ENCODE assay signal across 30 cellular contexts in the genomic region with DNA sequence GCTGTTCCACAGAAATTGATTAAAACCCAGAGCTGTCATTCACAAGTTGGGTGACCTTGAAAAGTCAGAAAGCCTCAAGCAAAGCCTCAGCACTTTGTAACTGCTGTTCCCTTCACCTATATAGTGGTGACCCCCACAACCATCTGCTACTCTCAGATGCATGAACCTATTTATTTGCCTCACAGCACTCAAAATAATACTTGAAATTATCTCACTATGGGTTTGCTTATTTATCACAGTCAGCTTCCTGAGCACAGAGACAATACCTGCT.
A peak's percentile ranks its signal among the peaks of the same experiment; 100 is the strongest.
DNase-seq lines count a peak whose midpoint lies in the region; ATAC-seq and TF ChIP-seq lines count a peak whose summit lies in the region.
"Had no signal": no experiment of that assay in that cellular context is flagged by ENCODE, and none has a peak within 500 bp of the region (broad histone marks: within the 10 kb centered on the region; RNA-seq: fewer than 3 reads in every experiment).

No MANE protein-coding gene starts in this region.

- H2AFZ ChIP-seq in mammary epithelial cell (ENCODE audit: low read depth, low read length): peak overlapping the region; percentile 7
- no peak overlapping the region for H2AFZ ChIP-seq in hepatocyte

- no peak overlapping the region for H3K4me3 Mint-ChIP-seq in MCF 10A (ENCODE audit: unreplicated experiment)
- H3K4me3 Mint-ChIP-seq in activated T-helper 2 cell treated with anti-CD3 and anti-CD28 coated beads, Interferon-gamma antibody, Interleukin-2, Interleukin-4, amounts not matched to agents 10 μg/mL and 5 μg/mL and 100 μg/mL, durations not matched to agents 14 hours and 24 hours and 36 hours (ENCODE audit: low read depth): no peak overlapping the region
- H3K4me3 Mint-ChIP-seq: activated CD4-positive, alpha-beta memory T cell treated with anti-CD3 and anti-CD28 coated beads for 36 hours; activated naive CD4-positive, alpha-beta T cell treated with anti-CD3 and anti-CD28 coated beads, Interleukin-2, amount 10 ng/mL, durations not matched to agents 7 days and 5 days; activated T-helper 1 cell treated with anti-CD3 and anti-CD28 coated beads, Interleukin-12 subunit alpha, Interleukin-12 subunit beta, Interleukin-2, Interleukin-4 antibody, amounts not matched to agents 30 ng/mL and 10 ng/mL and 1 ng/mL, durations not matched to agents 14 hours and 24 hours and 36 hours had no signal

- BruUV-seq in mammary epithelial cell (replicated peaks; lab: Mats Ljungman, UMichigan) (no TSS peak), MCF 10A (replicated peaks; lab: Mats Ljungman, UMichigan) (no TSS peak)

- peaks cover 6% of the 10 kb centered on the region for H3K4me1 Mint-ChIP-seq in MCF 10A (ENCODE audit: insufficient read depth, unreplicated experiment)
- H3K4me1 Mint-ChIP-seq in activated T-helper 2 cell treated with anti-CD3 and anti-CD28 coated beads, Interferon-gamma antibody, Interleukin-2, Interleukin-4, amounts not matched to agents 10 μg/mL and 5 μg/mL and 100 μg/mL, durations not matched to agents 14 hours and 24 hours and 36 hours (ENCODE audit: low read depth): peaks cover 17% of the 10 kb centered on the region
- H3K4me1 Mint-ChIP-seq: activated naive CD4-positive, alpha-beta T cell treated with anti-CD3 and anti-CD28 coated beads, Interleukin-2, amount 10 ng/mL, durations not matched to agents 7 days and 5 days had no signal

- H4K20me1 ChIP-seq in mammary epithelial cell (ENCODE audit: insufficient read depth, low read length) (no peaks in the 10 kb centered on the region), hepatocyte (ENCODE audit: insufficient read depth, poor library complexity, severe bottlenecking) (no peaks in the 10 kb centered on the region)

- TF ChIP-seq CTCF in mammary epithelial cell (conservative IDR thresholded peaks at IDR 0.05 in 1 of 2, IDR thresholded peaks at IDR 0.05 in 1 of 2; ENCODE audit: extremely low read depth in 1 of 2, insufficient read depth in 1 of 2, low read depth in 1 of 2, low read length in 2 of 2) (no peak), MCF 10A (IDR thresholded peaks at IDR 0.05; ENCODE audit: unreplicated experiment) (no peak), hepatocyte (IDR thresholded peaks at IDR 0.05; ENCODE audit: poor library complexity) (no peak), spleen (IDR thresholded peaks at IDR 0.05 in 8 of 11, conservative IDR thresholded peaks at IDR 0.05 in 3 of 11) (no peak)

- H3K4me1 ChIP-seq in mammary epithelial cell (ENCODE audit: insufficient read depth, low read length) (peaks cover 9% of the 10 kb centered on the region), hepatocyte (ENCODE audit: insufficient read depth) (peaks cover 4% of the 10 kb centered on the region), spleen (peaks cover 0 to 13% (median 1%) of the 10 kb centered on the region in 6 donors)
- H3K4me1 ChIP-seq: colonic mucosa, Peyer's patch had no signal

- no peak for DNase-seq in mammary epithelial cell
- DNase-seq in MCF 10A (ENCODE audit: unreplicated experiment): no peak
- peak; percentile 87 for DNase-seq in NCI-H146 (lab: John Stamatoyannopoulos, UW)
- no peak for DNase-seq in hepatocyte (ENCODE audit: low spot score)
- DNase-seq in spleen: no peak
- no peak for DNase-seq in activated T-helper 2 cell treated with anti-CD3 and anti-CD28 coated beads, Interferon-gamma antibody, Interleukin-2, Interleukin-4, amounts not matched to agents 10 μg/mL and 5 μg/mL and 100 μg/mL, durations not matched to agents 14 hours and 24 hours and 36 hours (ENCODE audit: low spot score)
- DNase-seq: ACHN; activated CD4-positive, alpha-beta memory T cell treated with anti-CD3 and anti-CD28 coated beads for 36 hours; activated CD8-positive, alpha-beta memory T cell treated with anti-CD3 and anti-CD28 coated beads, Interleukin-2, amount 50 U/mL, for 4 hours; activated naive CD4-positive, alpha-beta T cell treated with anti-CD3 and anti-CD28 coated beads, Interleukin-2, amount 10 ng/mL, durations not matched to agents 7 days and 5 days; amniotic stem cell; BE2C; colonic mucosa; DMS79 treated with DMSO at 0.1 percent for 48 hours; effector CD8-positive, alpha-beta T cell; MM.1S; NCI-H510A; nucleus accumbens; Peyer's patch; stimulated activated CD8-positive, alpha-beta memory T cell treated with anti-CD3 and anti-CD28 coated beads, Interleukin-4, amount 100 ng/mL, for 48 hours; stomach; tibial artery had no signal

- in situ Hi-C loops in mammary epithelial cell (cut with MboI; ENCODE audit: low sequenced_read_pairs in 2 of 2): no loop called here

- H3K9me3 Mint-ChIP-seq in MCF 10A (ENCODE audit: unreplicated experiment): no peaks in the 10 kb centered on the region
- H3K9me3 Mint-ChIP-seq in activated T-helper 2 cell treated with anti-CD3 and anti-CD28 coated beads, Interferon-gamma antibody, Interleukin-2, Interleukin-4, amounts not matched to agents 10 μg/mL and 5 μg/mL and 100 μg/mL, durations not matched to agents 14 hours and 24 hours and 36 hours: no peaks in the 10 kb centered on the region
- H3K9me3 Mint-ChIP-seq: activated CD4-positive, alpha-beta memory T cell treated with anti-CD3 and anti-CD28 coated beads for 36 hours; activated naive CD4-positive, alpha-beta T cell treated with anti-CD3 and anti-CD28 coated beads, Interleukin-2, amount 10 ng/mL, durations not matched to agents 7 days and 5 days had no signal

- H3K36me3 Mint-ChIP-seq in MCF 10A (ENCODE audit: insufficient read depth, unreplicated experiment): no peaks in the 10 kb centered on the region
- no peaks in the 10 kb centered on the region for H3K36me3 Mint-ChIP-seq in activated T-helper 2 cell treated with anti-CD3 and anti-CD28 coated beads, Interferon-gamma antibody, Interleukin-2, Interleukin-4, amounts not matched to agents 10 μg/mL and 5 μg/mL and 100 μg/mL, durations not matched to agents 14 hours and 24 hours and 36 hours (ENCODE audit: low read depth)
- H3K36me3 Mint-ChIP-seq: activated CD4-positive, alpha-beta memory T cell treated with anti-CD3 and anti-CD28 coated beads for 36 hours; activated naive CD4-positive, alpha-beta T cell treated with anti-CD3 and anti-CD28 coated beads, Interleukin-2, amount 10 ng/mL, durations not matched to agents 7 days and 5 days had no signal

- H3K4me3 ChIP-seq in mammary epithelial cell (replicated peaks in 1 of 3; ENCODE audit: insufficient read depth in 1 of 3, low read depth in 2 of 3, low read length in 3 of 3): no peak overlapping the region
- no peak overlapping the region for H3K4me3 ChIP-seq in hepatocyte
- H3K4me3 ChIP-seq in spleen: no peak overlapping the region
- H3K4me3 ChIP-seq: breast epithelium, colonic mucosa, HAP-1, K562, Peyer's patch, SK-N-MC, stomach, tibial artery had no signal

- no peaks in the 10 kb centered on the region for H3K9me3 ChIP-seq in mammary epithelial cell (replicated peaks; ENCODE audit: insufficient read depth, low read length)
- no peaks in the 10 kb centered on the region for H3K9me3 ChIP-seq in hepatocyte (ENCODE audit: low read depth)
- H3K9me3 ChIP-seq in spleen: no peaks in the 10 kb centered on the region
- H3K9me3 ChIP-seq: BE2C, breast epithelium, colonic mucosa, HAP-1, Peyer's patch, stomach, tibial artery had no signal

- no peak overlapping the region for H3K27ac Mint-ChIP-seq in MCF 10A (ENCODE audit: low read depth, unreplicated experiment)
- H3K27ac Mint-ChIP-seq in activated T-helper 2 cell treated with anti-CD3 and anti-CD28 coated beads, Interferon-gamma antibody, Interleukin-2, Interleukin-4, amounts not matched to agents 10 μg/mL and 5 μg/mL and 100 μg/mL, durations not matched to agents 14 hours and 24 hours and 36 hours: no peak overlapping the region
- H3K27ac Mint-ChIP-seq: activated CD4-positive, alpha-beta memory T cell treated with anti-CD3 and anti-CD28 coated beads for 36 hours; activated naive CD4-positive, alpha-beta T cell treated with anti-CD3 and anti-CD28 coated beads, Interleukin-2, amount 10 ng/mL, durations not matched to agents 7 days and 5 days; activated T-helper 1 cell treated with anti-CD3 and anti-CD28 coated beads, Interleukin-12 subunit alpha, Interleukin-12 subunit beta, Interleukin-2, Interleukin-4 antibody, amounts not matched to agents 30 ng/mL and 10 ng/mL and 1 ng/mL, durations not matched to agents 14 hours and 24 hours and 36 hours had no signal

- CTCF ChIA-PET in mammary epithelial cell (lab: Charles Lee; ENCODE audit: low non-redundant PET): no interaction called here
- CTCF ChIA-PET in MCF 10A (lab: Yijun Ruan, JAX): no interaction called here

- H3K4me2 ChIP-seq in mammary epithelial cell (ENCODE audit: insufficient read depth, low read depth, low read length) (no peak overlapping the region), hepatocyte (no peak overlapping the region)

- no peaks in the 10 kb centered on the region for H3K27me3 ChIP-seq in mammary epithelial cell (ENCODE audit: insufficient read depth, low read length)
- H3K27me3 ChIP-seq in hepatocyte: no peaks in the 10 kb centered on the region
- H3K27me3 ChIP-seq in spleen (replicated peaks in 1 of 7): no peaks in the 10 kb centered on the region
- H3K27me3 ChIP-seq: BE2C, breast epithelium, colonic mucosa, Peyer's patch, stomach, tibial artery had no signal

- H3K9ac ChIP-seq in mammary epithelial cell (ENCODE audit: insufficient read depth, low read length): no peak overlapping the region

- H3K27ac ChIP-seq in mammary epithelial cell (ENCODE audit: insufficient read depth, low read depth, low read length) (no peak overlapping the region), hepatocyte (peak overlapping the region; percentile 8), spleen (peak overlapping the region in 5 of 8 donors; percentile 39 to 80 (median 68))
- H3K27ac ChIP-seq: breast epithelium, colonic mucosa, Peyer's patch, SK-N-MC, tibial artery had no signal

- intact Hi-C loops in mammary epithelial cell (cut with micrococcal nuclease): no loop called here
- intact Hi-C loops in MCF 10A (cut with micrococcal nuclease): no loop called here
- intact Hi-C loops in spleen (cut with DNase I; ENCODE audit: low total_unique reads): no loop called here
- intact Hi-C loops in activated T-helper 2 cell treated with anti-CD3 and anti-CD28 coated beads, Interferon-gamma antibody, Interleukin-2, Interleukin-4, amounts not matched to agents 10 μg/mL and 5 μg/mL and 100 μg/mL, durations not matched to agents 14 hours and 24 hours and 36 hours (cut with micrococcal nuclease): loop anchor here (5.0 kb wide), 2 partner anchors 93 to 253 kb away; no protein-coding TSS in a partner anchor

- H3K9me2 ChIP-seq in hepatocyte (replicated peaks; ENCODE audit: insufficient read depth): no peaks in the 10 kb centered on the region

- ATAC-seq in HG03469 (IDR thresholded peaks at IDR 0.05; ENCODE audit: unreplicated experiment) (no peak), HG02588 (IDR thresholded peaks at IDR 0.05; ENCODE audit: unreplicated experiment) (no peak)
- ATAC-seq: activated CD4-positive, CD25-positive, alpha-beta regulatory T cell treated with anti-CD3 and anti-CD28 coated beads, Interleukin-2, amount 50 U/mL, for 24 hours; K562 had no signal

- no peak for TF ChIP-seq POLR2A in spleen (IDR thresholded peaks at IDR 0.05)

- H3K27me3 Mint-ChIP-seq in MCF 10A (ENCODE audit: insufficient read depth, unreplicated experiment): no peaks in the 10 kb centered on the region
- H3K27me3 Mint-ChIP-seq in activated T-helper 2 cell treated with anti-CD3 and anti-CD28 coated beads, Interferon-gamma antibody, Interleukin-2, Interleukin-4, amounts not matched to agents 10 μg/mL and 5 μg/mL and 100 μg/mL, durations not matched to agents 14 hours and 24 hours and 36 hours (ENCODE audit: low read depth): peaks cover 5% of the 10 kb centered on the region
- H3K27me3 Mint-ChIP-seq: activated CD4-positive, alpha-beta memory T cell treated with anti-CD3 and anti-CD28 coated beads for 36 hours had no signal

- H3K36me3 ChIP-seq in mammary epithelial cell (ENCODE audit: insufficient read depth, low read length): no peaks in the 10 kb centered on the region
- H3K36me3 ChIP-seq in hepatocyte (replicated peaks; ENCODE audit: insufficient read depth, low read depth): no peaks in the 10 kb centered on the region
- no peaks in the 10 kb centered on the region for H3K36me3 ChIP-seq in spleen
- H3K36me3 ChIP-seq: BE2C, breast epithelium, colonic mucosa, HAP-1, Peyer's patch, stomach, tibial artery had no signal

- dilution Hi-C loops in mammary epithelial cell (cut with HindIII; ENCODE audit: low sequenced_read_pairs): no loop called here

- H3K79me2 ChIP-seq in mammary epithelial cell (ENCODE audit: insufficient read depth, low read length) (no peaks in the 10 kb centered on the region), hepatocyte (no peaks in the 10 kb centered on the region)

- POLR2A ChIA-PET in MCF 10A (lab: Yijun Ruan, JAX): interaction anchor here (0.6 to 3.9 kb wide), 2 partner anchors 121 to 254 kb away, joined by 3 to 15 read pairs; partner anchors contain the start of gene PHLDA1
